Comparison of ENCODE assay signal across 8 cellular contexts in the genomic region with DNA sequence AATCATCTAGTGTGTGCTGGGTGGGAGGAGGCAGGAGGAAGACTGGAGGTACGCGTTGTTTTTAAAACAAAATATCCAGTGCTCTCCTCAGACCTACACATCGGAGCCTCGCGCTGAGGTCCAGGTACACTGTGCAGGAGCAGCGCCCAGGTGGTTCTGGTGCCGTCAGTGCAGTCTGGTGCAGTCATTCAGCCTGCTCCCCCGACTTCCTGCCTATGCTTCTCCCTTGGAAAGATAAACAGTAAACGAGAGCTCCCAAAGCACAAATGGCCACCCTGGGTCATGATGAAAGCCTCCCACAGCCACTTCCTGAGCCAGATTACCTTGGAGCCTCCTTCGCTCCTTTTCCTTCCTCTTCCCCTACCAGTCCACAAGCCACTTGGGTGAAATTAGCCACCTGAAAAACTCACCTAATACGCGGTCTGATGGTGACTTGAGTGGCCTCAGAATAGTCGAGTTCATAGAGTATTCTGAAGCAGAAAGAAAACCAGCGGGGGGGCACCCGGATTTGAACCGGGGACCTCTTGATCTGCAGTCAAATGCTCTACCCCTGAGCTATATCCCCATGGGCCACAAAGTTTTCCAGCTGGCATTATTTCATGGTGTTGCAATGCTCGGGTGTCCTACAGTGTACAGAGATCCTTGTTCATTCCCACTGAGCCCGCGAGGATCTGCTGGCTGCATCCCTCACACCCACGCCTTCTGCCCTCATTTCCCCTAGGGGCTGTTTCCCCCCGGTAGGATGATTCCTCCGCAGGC.
A peak's percentile ranks its signal among the peaks of the same experiment; 100 is the strongest.
DNase-seq lines count a peak whose midpoint lies in the region; ATAC-seq and TF ChIP-seq lines count a peak whose summit lies in the region.

No MANE protein-coding gene starts in this region.

- BruUV-seq in OCI-LY7 (replicated peaks; lab: Mats Ljungman, UMichigan): no TSS peak

- H3K36me3 ChIP-seq in OCI-LY7 (ENCODE audit: insufficient read depth, low read length): no peaks in the 10 kb centered on the region

- intact Hi-C loops in OCI-LY7 (cut with micrococcal nuclease; ENCODE audit: unreplicated experiment): no loop called here

- no peaks in the 10 kb centered on the region for H3K9me3 ChIP-seq in OCI-LY7 (ENCODE audit: low read length)

- H3K4me1 Mint-ChIP-seq in HFFc6 (ENCODE audit: low read depth): peaks cover 8% of the 10 kb centered on the region; the same call in 1 of the 2 replicates
- H3K4me1 Mint-ChIP-seq in naive thymus-derived CD8-positive, alpha-beta T cell: peaks cover 0 to 7% (median 4%) of the 10 kb centered on the region in 4 donors

- H3K4me3 Mint-ChIP-seq in HFFc6: peak overlapping the region; percentile 69; the same call in 1 of the 2 replicates
- peak overlapping the region in 1 of 10 donors; percentile 33 for H3K4me3 Mint-ChIP-seq in naive thymus-derived CD8-positive, alpha-beta T cell

- CTCF ChIA-PET in OCI-LY7 (lab: Charles Lee; ENCODE audit: unreplicated experiment): no interaction called here

- ATAC-seq in naive thymus-derived CD8-positive, alpha-beta T cell: no peak

- no peaks in the 10 kb centered on the region for H3K9me3 Mint-ChIP-seq in HFFc6
- H3K9me3 Mint-ChIP-seq in naive thymus-derived CD8-positive, alpha-beta T cell: peaks cover 0 to 7% (median 0%) of the 10 kb centered on the region in 9 donors

- H3K4me2 ChIP-seq in OCI-LY7 (ENCODE audit: low read length): no peak overlapping the region

- no peaks in the 10 kb centered on the region for H3K79me2 ChIP-seq in OCI-LY7 (ENCODE audit: insufficient read depth, low read depth, low read length)

- no peak overlapping the region for H3K27ac ChIP-seq in OCI-LY7 (ENCODE audit: low read depth, low read length, poor library complexity, severe bottlenecking)

- no peaks in the 10 kb centered on the region for H3K9me2 ChIP-seq in OCI-LY7 (ENCODE audit: insufficient read depth, low read length)

- TF ChIP-seq CTCF in HFFc6 (IDR thresholded peaks at IDR 0.05): no peak
- no peak for TF ChIP-seq CTCF in OCI-LY7 (conservative IDR thresholded peaks at IDR 0.05; ENCODE audit: low read length)

- POLR2A ChIA-PET in OCI-LY7 (lab: Charles Lee): no interaction called here
- POLR2A ChIA-PET in naive thymus-derived CD8-positive, alpha-beta T cell (lab: Charles Lee): no interaction called here

- no peak overlapping the region for H2AFZ ChIP-seq in OCI-LY7 (ENCODE audit: low read length)

- H3K36me3 Mint-ChIP-seq in HFFc6 (ENCODE audit: low read depth): no peaks in the 10 kb centered on the region
- peaks cover 0 to 16% (median 7%) of the 10 kb centered on the region in 3 donors for H3K36me3 Mint-ChIP-seq in naive thymus-derived CD8-positive, alpha-beta T cell

- H3K27ac Mint-ChIP-seq in HFFc6: no peak overlapping the region
- peak overlapping the region in 1 of 10 donors; percentile 17 for H3K27ac Mint-ChIP-seq in naive thymus-derived CD8-positive, alpha-beta T cell

- no peaks in the 10 kb centered on the region for H4K20me1 ChIP-seq in OCI-LY7 (ENCODE audit: insufficient read depth, low read length)

- H3K4me3 ChIP-seq in OCI-LY7 (ENCODE audit: low read depth, low read length, poor library complexity, severe bottlenecking): no peak overlapping the region

- H3K4me1 ChIP-seq in OCI-LY7 (ENCODE audit: insufficient read depth, low read length, poor library complexity, severe bottlenecking): no peaks in the 10 kb centered on the region

- peaks cover 16% of the 10 kb centered on the region for H3K27me3 Mint-ChIP-seq in HFFc6 (ENCODE audit: insufficient read depth)
- peaks cover 32 to 88% (median 46%) of the 10 kb centered on the region in 5 donors for H3K27me3 Mint-ChIP-seq in naive thymus-derived CD8-positive, alpha-beta T cell

- DNase-seq in AG08396 (ENCODE audit: low spot score): peak; percentile 48
- DNase-seq in HFFc6: peak; percentile 93
- DNase-seq in SW480 (ENCODE audit: low spot score): peak; percentile 79
- peak; percentile 65 for DNase-seq in iPS DF 19.7 (ENCODE audit: low read depth, low spot score)
- no peak for DNase-seq in putamen (ENCODE audit: low spot score)
- no peak for DNase-seq in OCI-LY7 (ENCODE audit: low spot score)
- no peak for DNase-seq in naive thymus-derived CD8-positive, alpha-beta T cell
- DNase-seq in germinal center (ENCODE audit: low spot score): no peak

Comparison
In these comparisons a context has a peak if more than half of its experiments do, and no peak if none do; other contexts are left out.
1. DNase-seq: peak in AG08396 (single experiment), HFFc6 (single experiment), SW480 (single experiment) and iPS DF 19.7 (single experiment); none in putamen (single experiment), OCI-LY7 (single experiment), naive thymus-derived CD8-positive, alpha-beta T cell (0 of 10) and germinal center (single experiment).